In the genomic region with DNA sequence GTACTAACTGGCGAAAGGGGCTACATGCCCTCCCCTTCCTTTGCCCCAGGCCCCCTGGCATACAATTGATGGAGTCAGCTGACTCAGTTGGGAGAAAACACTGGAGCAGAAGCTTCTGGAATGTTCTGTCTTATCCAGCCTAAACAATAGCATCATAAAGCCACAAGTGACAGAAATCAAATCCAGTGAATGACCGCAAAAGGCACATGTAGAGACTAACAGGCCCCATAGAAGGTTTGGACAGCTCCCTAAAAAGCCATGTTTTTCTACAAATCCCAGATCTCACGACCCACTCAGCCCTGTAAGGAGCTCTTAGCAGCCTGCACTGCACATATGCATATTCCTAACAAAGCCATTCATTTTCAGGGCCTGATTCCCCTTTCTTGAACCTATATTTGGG, we compare ENCODE assay signal across 1 cellular context.
TF ChIP-seq lines count a peak whose summit lies in the region.

No MANE protein-coding gene starts in this region.

TF ChIP-seq in GM23338, 12 proteins besides CTCF, POLR2A, EP300 and RAD21 (continued from another document):
- TF ChIP-seq REST (IDR thresholded peaks at IDR 0.05; ENCODE audit: unreplicated experiment), result peak; percentile 10
